Comparison of ENCODE assay signal across 26 cellular contexts in the genomic region with DNA sequence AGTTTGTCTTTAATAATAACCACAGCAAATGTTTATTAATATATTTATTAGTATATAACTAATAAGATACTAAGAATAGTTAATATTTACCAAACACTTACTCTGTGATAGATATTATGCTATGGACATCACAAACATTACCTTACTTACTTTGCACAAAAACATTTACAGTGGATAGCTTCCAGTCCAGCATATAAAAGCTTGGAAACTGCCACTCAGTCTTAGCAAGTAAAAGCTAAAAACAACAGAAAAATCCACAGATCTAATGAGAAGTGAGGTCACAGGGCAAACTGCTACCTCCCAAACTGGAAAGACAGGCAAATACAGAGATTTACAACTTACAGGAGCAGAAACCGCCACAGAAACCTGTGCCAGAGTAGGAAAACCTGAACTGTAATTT.
"Had no signal": no experiment of that assay in that cellular context is flagged by ENCODE, and none has a peak within 500 bp of the region (broad histone marks: within the 10 kb centered on the region; RNA-seq: fewer than 3 reads in every experiment).

No MANE protein-coding gene starts in this region.

- H3K36me3 Mint-ChIP-seq: activated CD8-positive, alpha-beta memory T cell treated with anti-CD3 and anti-CD28 coated beads, Interleukin-2, amount 10 ng/mL, durations not matched to agents 7 days and 5 days; activated naive CD8-positive, alpha-beta T cell treated with anti-CD3 and anti-CD28 coated beads, Interleukin-2, amount 10 ng/mL, durations not matched to agents 7 days and 5 days had no signal

- H3K4me3 Mint-ChIP-seq: activated CD4-positive, alpha-beta memory T cell treated with anti-CD3 and anti-CD28 coated beads for 36 hours; activated CD4-positive, alpha-beta T cell treated with anti-CD3 and anti-CD28 coated beads for 36 hours; activated CD4-positive, alpha-beta T cell treated with anti-CD3 and anti-CD28 coated beads, Interleukin-2, amount 10 ng/mL, durations not matched to agents 24 days and 14 days; activated CD8-positive, alpha-beta memory T cell treated with anti-CD3 and anti-CD28 coated beads, Interleukin-2, amount 10 ng/mL, durations not matched to agents 7 days and 5 days; activated CD8-positive, alpha-beta T cell treated with anti-CD3 and anti-CD28 coated beads, Interleukin-2, amount 10 ng/mL, durations not matched to agents 7 days and 5 days; activated naive CD4-positive, alpha-beta T cell treated with anti-CD3 and anti-CD28 coated beads for 36 hours; activated naive CD8-positive, alpha-beta T cell treated with anti-CD3 and anti-CD28 coated beads, Interleukin-2, amount 10 ng/mL, durations not matched to agents 7 days and 5 days; activated T-helper 1 cell treated with anti-CD3 and anti-CD28 coated beads, Interleukin-12 subunit alpha, Interleukin-12 subunit beta, Interleukin-2, Interleukin-4 antibody, amounts not matched to agents 30 ng/mL and 10 ng/mL and 1 ng/mL, durations not matched to agents 14 hours and 24 hours and 36 hours; central memory CD8-positive, alpha-beta T cell; dendritic cell treated with granulocyte-macrophage colony-stimulating factor and Interleukin-4, amounts not matched to agents 40 ng/mL and 50 ng/mL, for 4 days; endodermal cell had no signal

- ATAC-seq: activated CD4-positive, alpha-beta T cell treated with anti-CD3 and anti-CD28 coated beads for 36 hours; activated CD8-positive, alpha-beta memory T cell treated with anti-CD3 and anti-CD28 coated beads, Interleukin-2, amount 10 ng/mL, durations not matched to agents 7 days and 5 days; activated CD8-positive, alpha-beta T cell treated with anti-CD3 and anti-CD28 coated beads, Interleukin-2, amount 10 ng/mL, durations not matched to agents 7 days and 5 days; activated naive CD4-positive, alpha-beta T cell treated with anti-CD3 and anti-CD28 coated beads, Interleukin-2, amount 50 U/mL, for 72 hours; esophagus mucosa had no signal

- H3K27me3 Mint-ChIP-seq: activated CD4-positive, alpha-beta memory T cell treated with anti-CD3 and anti-CD28 coated beads for 36 hours; activated CD4-positive, alpha-beta T cell treated with anti-CD3 and anti-CD28 coated beads for 36 hours; activated CD4-positive, alpha-beta T cell treated with anti-CD3 and anti-CD28 coated beads, Interleukin-2, amount 10 ng/mL, durations not matched to agents 24 days and 14 days; activated CD8-positive, alpha-beta memory T cell treated with anti-CD3 and anti-CD28 coated beads, Interleukin-2, amount 10 ng/mL, durations not matched to agents 7 days and 5 days; activated naive CD8-positive, alpha-beta T cell treated with anti-CD3 and anti-CD28 coated beads, Interleukin-2, amount 10 ng/mL, durations not matched to agents 7 days and 5 days; central memory CD8-positive, alpha-beta T cell; dendritic cell treated with granulocyte-macrophage colony-stimulating factor and Interleukin-4, amounts not matched to agents 40 ng/mL and 50 ng/mL, for 4 days had no signal

- H3K27me3 ChIP-seq: brain microvascular endothelial cell, dorsolateral prefrontal cortex had no signal

- H3K27ac ChIP-seq: brain microvascular endothelial cell, coronary artery, dorsolateral prefrontal cortex had no signal

- H3K27ac Mint-ChIP-seq: activated CD4-positive, alpha-beta memory T cell treated with anti-CD3 and anti-CD28 coated beads for 36 hours; activated CD4-positive, alpha-beta T cell treated with anti-CD3 and anti-CD28 coated beads for 36 hours; activated CD4-positive, alpha-beta T cell treated with anti-CD3 and anti-CD28 coated beads, Interleukin-2, amount 10 ng/mL, durations not matched to agents 24 days and 14 days; activated CD8-positive, alpha-beta memory T cell treated with anti-CD3 and anti-CD28 coated beads, Interleukin-2, amount 10 ng/mL, durations not matched to agents 7 days and 5 days; activated CD8-positive, alpha-beta T cell treated with anti-CD3 and anti-CD28 coated beads, Interleukin-2, amount 10 ng/mL, durations not matched to agents 7 days and 5 days; activated naive CD4-positive, alpha-beta T cell treated with anti-CD3 and anti-CD28 coated beads for 36 hours; activated naive CD8-positive, alpha-beta T cell treated with anti-CD3 and anti-CD28 coated beads, Interleukin-2, amount 10 ng/mL, durations not matched to agents 7 days and 5 days; activated T-helper 1 cell treated with anti-CD3 and anti-CD28 coated beads, Interleukin-12 subunit alpha, Interleukin-12 subunit beta, Interleukin-2, Interleukin-4 antibody, amounts not matched to agents 30 ng/mL and 10 ng/mL and 1 ng/mL, durations not matched to agents 14 hours and 24 hours and 36 hours; activated T-helper 2 cell treated with anti-CD3 and anti-CD28 coated beads, Interferon-gamma antibody, Interleukin-2, Interleukin-4, amounts not matched to agents 10 μg/mL and 5 μg/mL and 100 μg/mL, durations not matched to agents 14 hours and 24 hours and 36 hours; dendritic cell treated with granulocyte-macrophage colony-stimulating factor and Interleukin-4, amounts not matched to agents 40 ng/mL and 50 ng/mL, for 4 days; endodermal cell had no signal

- DNase-seq: activated CD4-positive, alpha-beta memory T cell treated with anti-CD3 and anti-CD28 coated beads for 36 hours; activated CD4-positive, alpha-beta T cell treated with anti-CD3 and anti-CD28 coated beads for 36 hours; activated CD4-positive, alpha-beta T cell treated with anti-CD3 and anti-CD28 coated beads, Interleukin-2, amount 10 ng/mL, durations not matched to agents 24 days and 14 days; activated CD4-positive, CD25-positive, alpha-beta regulatory T cell; activated CD4-positive, CD25-positive, alpha-beta regulatory T cell treated with anti-CD3 and anti-CD28 coated beads, Interleukin-2, amount 50 U/mL, for 72 hours; activated CD8-positive, alpha-beta memory T cell treated with anti-CD3 and anti-CD28 coated beads, Interleukin-2, amount 10 ng/mL, durations not matched to agents 7 days and 5 days; activated CD8-positive, alpha-beta memory T cell treated with anti-CD3 and anti-CD28 coated beads, Interleukin-2, amount 50 U/mL, for 4 hours; activated CD8-positive, alpha-beta T cell treated with anti-CD3 and anti-CD28 coated beads, Interleukin-2, amount 10 ng/mL, durations not matched to agents 7 days and 5 days; activated effector memory CD4-positive, alpha-beta T cell treated with anti-CD3 and anti-CD28 coated beads, Interleukin-2, amount 50 U/mL, for 16 hours; activated naive CD4-positive, alpha-beta T cell treated with anti-CD3 and anti-CD28 coated beads for 36 hours; activated naive CD8-positive, alpha-beta T cell treated with anti-CD3 and anti-CD28 coated beads, Interleukin-2, amount 10 ng/mL, durations not matched to agents 7 days and 5 days; activated T-cell treated with anti-CD3 and anti-CD28 coated beads, Interleukin-2, amount 50 U/mL, for 1 hour; activated T-cell treated with anti-CD3 and anti-CD28 coated beads, Interleukin-2, amount 50 U/mL, for 48 hours; brain microvascular endothelial cell; dorsolateral prefrontal cortex; effector memory CD4-positive, alpha-beta T cell; endodermal cell; foreskin fibroblast; T-helper 2 cell had no signal

- H3K4me3 ChIP-seq: coronary artery, dorsolateral prefrontal cortex had no signal

- H3K9me3 Mint-ChIP-seq: activated CD4-positive, alpha-beta memory T cell treated with anti-CD3 and anti-CD28 coated beads for 36 hours; activated CD4-positive, alpha-beta T cell treated with anti-CD3 and anti-CD28 coated beads, Interleukin-2, amount 10 ng/mL, durations not matched to agents 24 days and 14 days; activated naive CD4-positive, alpha-beta T cell treated with anti-CD3 and anti-CD28 coated beads for 36 hours; activated naive CD4-positive, alpha-beta T cell treated with anti-CD3 and anti-CD28 coated beads, Interleukin-2, amount 50 U/mL, for 72 hours; activated naive CD8-positive, alpha-beta T cell treated with anti-CD3 and anti-CD28 coated beads, Interleukin-2, amount 10 ng/mL, durations not matched to agents 7 days and 5 days; activated T-helper 1 cell treated with anti-CD3 and anti-CD28 coated beads, Interleukin-12 subunit alpha, Interleukin-12 subunit beta, Interleukin-2, Interleukin-4 antibody, amounts not matched to agents 30 ng/mL and 10 ng/mL and 1 ng/mL, durations not matched to agents 14 hours and 24 hours and 36 hours; activated T-helper 2 cell treated with anti-CD3 and anti-CD28 coated beads, Interferon-gamma antibody, Interleukin-2, Interleukin-4, amounts not matched to agents 10 μg/mL and 5 μg/mL and 100 μg/mL, durations not matched to agents 14 hours and 24 hours and 36 hours; central memory CD8-positive, alpha-beta T cell; dendritic cell treated with granulocyte-macrophage colony-stimulating factor and Interleukin-4, amounts not matched to agents 40 ng/mL and 50 ng/mL, for 4 days; endodermal cell had no signal

- H3K36me3 ChIP-seq: brain microvascular endothelial cell had no signal

- H3K4me1 Mint-ChIP-seq: activated CD4-positive, alpha-beta T cell treated with anti-CD3 and anti-CD28 coated beads for 36 hours; activated CD4-positive, alpha-beta T cell treated with anti-CD3 and anti-CD28 coated beads, Interleukin-2, amount 10 ng/mL, durations not matched to agents 24 days and 14 days; activated CD8-positive, alpha-beta memory T cell treated with anti-CD3 and anti-CD28 coated beads, Interleukin-2, amount 10 ng/mL, durations not matched to agents 7 days and 5 days; activated naive CD8-positive, alpha-beta T cell treated with anti-CD3 and anti-CD28 coated beads, Interleukin-2, amount 10 ng/mL, durations not matched to agents 7 days and 5 days; central memory CD8-positive, alpha-beta T cell; endodermal cell had no signal
